ENCODE assay signal across 13 cellular contexts in the genomic region with DNA sequence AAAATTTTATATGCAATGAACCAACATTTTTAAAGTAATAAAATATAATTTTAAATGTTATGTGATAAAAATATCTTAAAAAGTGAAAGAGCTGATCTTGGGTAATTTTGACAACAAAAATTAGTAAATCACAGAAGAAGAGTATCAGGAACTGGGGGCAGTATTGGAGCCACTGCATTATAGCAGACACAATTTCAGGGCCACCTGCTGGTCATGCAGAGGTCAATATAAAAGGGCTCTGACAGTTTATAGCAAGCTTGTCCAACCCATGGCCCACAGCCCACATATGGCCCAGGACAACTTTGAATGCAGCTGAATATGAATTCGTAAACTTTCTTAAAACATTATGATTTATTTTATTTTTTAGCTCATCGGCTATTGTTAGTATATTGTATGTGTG. TPM values are rescaled to one million over a fixed set of nuclear protein-coding genes. Genes with fewer than 3 reads are reported as not detected.
DNase-seq lines count a peak whose midpoint lies in the region; ATAC-seq and TF ChIP-seq lines count a peak whose summit lies in the region.
"Had no signal": no experiment of that assay in that cellular context is flagged by ENCODE, and none has a peak within 500 bp of the region (broad histone marks: within the 10 kb centered on the region; RNA-seq: fewer than 3 reads in every experiment).

No MANE protein-coding gene starts in this region.

- H3K4me3 ChIP-seq in Caco-2 (ENCODE audit: low read depth, low read length) (no peak overlapping the region), brain microvascular endothelial cell (ENCODE audit: low read depth, low read length) (no peak overlapping the region), testis (no peak overlapping the region)

- H3K4me1 Mint-ChIP-seq in Caco-2 (ENCODE audit: low read depth, unreplicated experiment) = no peaks in the 10 kb centered on the region
- H3K4me1 Mint-ChIP-seq: CD14-positive monocyte; stimulated activated memory B cell treated with anti-CD40 and anti-IgM and Interleukin-4, amounts not matched to agents 10 μg/mL and 1 μg/mL and 100 μg/mL, for 72 hours had no signal

- no peaks in the 10 kb centered on the region for H3K27me3 ChIP-seq in Caco-2 (replicated peaks; ENCODE audit: control insufficient read depth, insufficient read depth, low read length)
- H3K27me3 ChIP-seq in brain microvascular endothelial cell (replicated peaks) = no peaks in the 10 kb centered on the region
- no peaks in the 10 kb centered on the region for H3K27me3 ChIP-seq in testis

- H3K27me3 Mint-ChIP-seq in Caco-2 (ENCODE audit: insufficient read depth, unreplicated experiment) = peaks cover 8% of the 10 kb centered on the region

- ATAC-seq in GM19035 (IDR thresholded peaks at IDR 0.05; ENCODE audit: unreplicated experiment) (peak; percentile 63), GM21717 (IDR thresholded peaks at IDR 0.05; ENCODE audit: unreplicated experiment) (no peak), left lobe of liver (no peak)
- ATAC-seq: stimulated activated memory B cell treated with anti-CD40 and anti-IgM and Interleukin-4, amounts not matched to agents 10 μg/mL and 1 μg/mL and 100 μg/mL, for 72 hours had no signal

- no peaks in the 10 kb centered on the region for H3K4me1 ChIP-seq in Caco-2
- no peaks in the 10 kb centered on the region for H3K4me1 ChIP-seq in testis

- POLR2A ChIA-PET in Caco-2 (lab: Charles Lee) = no interaction called here

- BruUV-seq in Caco-2 (replicated peaks; lab: Mats Ljungman, UMichigan) = no TSS peak

- no peaks in the 10 kb centered on the region for H3K9me3 ChIP-seq in Caco-2
- H3K9me3 ChIP-seq in testis = no peaks in the 10 kb centered on the region

- in situ Hi-C loops in brain microvascular endothelial cell (cut with HindIII; ENCODE audit: low pct_ligation_motif_present, low sequenced_read_pairs) = no loop called here

- H3K27ac Mint-ChIP-seq in Caco-2 (ENCODE audit: unreplicated experiment) = no peak overlapping the region
- H3K27ac Mint-ChIP-seq: activated T-helper 2 cell treated with anti-CD3 and anti-CD28 coated beads, Interferon-gamma antibody, Interleukin-2, Interleukin-4, amounts not matched to agents 10 μg/mL and 5 μg/mL and 100 μg/mL, durations not matched to agents 14 hours and 24 hours and 36 hours; CD14-positive monocyte; stimulated activated memory B cell treated with anti-CD40 and anti-IgM and Interleukin-4, amounts not matched to agents 10 μg/mL and 1 μg/mL and 100 μg/mL, for 72 hours had no signal

- no peaks in the 10 kb centered on the region for H3K36me3 ChIP-seq in Caco-2 (ENCODE audit: control insufficient read depth, insufficient read depth, low read length)
- no peaks in the 10 kb centered on the region for H3K36me3 ChIP-seq in brain microvascular endothelial cell (replicated peaks)
- no peaks in the 10 kb centered on the region for H3K36me3 ChIP-seq in testis (ENCODE audit: low read depth, missing control alignments)

- CTCF ChIA-PET in Caco-2 (lab: Charles Lee) = interaction anchor here (0.5 to 0.6 kb wide), 2 partner anchors 25 to 124 kb away, joined by 3 to 4 read pairs; no protein-coding TSS in a partner anchor

- TF ChIP-seq POLR2A in testis (IDR thresholded peaks at IDR 0.05) = no peak

- 92 to 93% methylated on average over 2 of the region's 2 CpGs for WGBS in testis, 2 donors

- H3K27ac ChIP-seq in brain microvascular endothelial cell (no peak overlapping the region), testis (no peak overlapping the region)

- H3K36me3 Mint-ChIP-seq in Caco-2 (ENCODE audit: insufficient read depth, unreplicated experiment) = peaks cover 5% of the 10 kb centered on the region
- H3K36me3 Mint-ChIP-seq: CD14-positive monocyte; stimulated activated memory B cell treated with anti-CD40 and anti-IgM and Interleukin-4, amounts not matched to agents 10 μg/mL and 1 μg/mL and 100 μg/mL, for 72 hours had no signal

- no peak overlapping the region for H3K4me3 Mint-ChIP-seq in Caco-2 (ENCODE audit: unreplicated experiment)
- H3K4me3 Mint-ChIP-seq: CD14-positive monocyte; stimulated activated memory B cell treated with anti-CD40 and anti-IgM and Interleukin-4, amounts not matched to agents 10 μg/mL and 1 μg/mL and 100 μg/mL, for 72 hours had no signal

- no peaks in the 10 kb centered on the region for H3K9me3 Mint-ChIP-seq in Caco-2 (ENCODE audit: unreplicated experiment)
- H3K9me3 Mint-ChIP-seq: activated T-helper 2 cell treated with anti-CD3 and anti-CD28 coated beads, Interferon-gamma antibody, Interleukin-2, Interleukin-4, amounts not matched to agents 10 μg/mL and 5 μg/mL and 100 μg/mL, durations not matched to agents 14 hours and 24 hours and 36 hours had no signal

- no peak for DNase-seq in Caco-2
- DNase-seq in HT-29 (ENCODE audit: low spot score) = peak; percentile 18
- no peak for DNase-seq in brain microvascular endothelial cell
- DNase-seq in activated effector memory CD4-positive, alpha-beta T cell treated with Interleukin-2 at 50 U/mL for 16 hours = no peak
- no peak for DNase-seq in testis
- DNase-seq in left lobe of liver (ENCODE audit: low spot score) = no peak
- DNase-seq: H7, NCI-H2029 had no signal

- intact Hi-C loops in Caco-2 (cut with micrococcal nuclease; ENCODE audit: unreplicated experiment) (loop anchor here (1.0 to 2.0 kb wide), 2 partner anchors 151 to 163 kb away; no protein-coding TSS in a partner anchor), testis (cut with DNase I; ENCODE audit: low total_unique reads) (no loop called here)

- TF ChIP-seq CTCF in Caco-2 (IDR thresholded peaks at IDR 0.05; ENCODE audit: insufficient read depth in 1 of 2, low read depth in 1 of 2, low read length in 1 of 2, severe bottlenecking in 1 of 2, unreplicated experiment in 1 of 2) (peak; percentile 41 to 45), brain microvascular endothelial cell (IDR thresholded peaks at IDR 0.05; ENCODE audit: low read depth, low read length, missing control alignments) (peak; percentile 30), testis (IDR thresholded peaks at IDR 0.05) (no peak)

RNA-seq across cellular contexts. Expression of a gene that starts 13.0 kb away (rescaled TPM):
- total RNA-seq in Caco-2 (2022) (19.3 and 22.3 TPM in 2 replicates), testis (10 to 100 TPM; 35.0 to 37.1 TPM), left lobe of liver (0.73 TPM)
- total RNA-seq in HT-29 (2014; rRNA removed; shearing (Covaris generic)) = 0.10 and 0.21 TPM in 2 replicates
- polyA plus RNA-seq in testis (ENCODE audit: insufficient read depth, low read depth, low replicate concordance) = 63.5 TPM

Comparison
In these comparisons a context has a peak if more than half of its experiments do, and no peak if none do; other contexts are left out.
1. CTCF ChIP-seq: peak in Caco-2 (2 of 2) and brain microvascular endothelial cell (single experiment); none in testis (0 of 3).
2. RNA of a gene that starts 13.0 kb away (total RNA-seq): 35.0 to 37.1 TPM in testis and 19.3 to 22.3 TPM in Caco-2; 0.73 TPM in left lobe of liver (single experiment) and 0.10 to 0.21 TPM in HT-29; every median in the first group is over 10 times any median in the second.